ENCODE assay signal across 8 cellular contexts in genomic region chr17:65100316-65101140, GRCh38. TPM values are rescaled to one million over a fixed set of nuclear protein-coding genes. Genes with fewer than 3 reads are reported as not detected.
DNase-seq lines count a peak whose midpoint lies in the region; ATAC-seq lines count a peak whose summit lies in the region.

No MANE protein-coding gene starts in this region.

- H3K36me3 ChIP-seq in BLaER1 (no peaks in the 10 kb centered on the region), ectodermal cell (ENCODE audit: control insufficient read depth, insufficient read depth, low read length) (no peaks in the 10 kb centered on the region)

- WGBS in ectodermal cell, 2 experiments, result 10 to 11% methylated on average over 50 of the region's 50 CpGs

- peaks cover 20% of the 10 kb centered on the region for H3K4me1 ChIP-seq in BLaER1
- no peaks in the 10 kb centered on the region for H3K4me1 ChIP-seq in ectodermal cell (ENCODE audit: control insufficient read depth, insufficient read depth, low read length)

- H3K4me3 ChIP-seq in BLaER1 (peak overlapping the region; percentile 51), ectodermal cell (ENCODE audit: insufficient read depth, low read depth, low read length) (peak overlapping the region; percentile 36)

- H4K20me1 ChIP-seq in BLaER1, result no peaks in the 10 kb centered on the region

- peak; percentile 88 for DNase-seq in NCI-H748 (lab: John Stamatoyannopoulos, UW; ENCODE audit: unreplicated experiment)
- DNase-seq in activated CD4-positive, alpha-beta T cell treated with anti-CD3 and anti-CD28 coated beads, Interleukin-2, amount 50 U/mL, for 48 hours, result peak; percentile 76 to 80
- DNase-seq in lung microvascular endothelial cell (ENCODE audit: low read depth in 2 of 2), result peak; percentile 71 to 79
- DNase-seq in stimulated activated CD4-positive, alpha-beta T cell treated with anti-CD3 and anti-CD28 coated beads, TNF-alpha, amount 100 ng/mL, for 48 hours (ENCODE audit: low read depth in 3 of 3), result peak; percentile 48 to 71 (median 50)

- ATAC-seq in GM19328 (IDR thresholded peaks at IDR 0.05; ENCODE audit: unreplicated experiment) (peak; percentile 62), HG03460 (IDR thresholded peaks at IDR 0.05; ENCODE audit: unreplicated experiment) (peak; percentile 79)

- H3K9me3 ChIP-seq in BLaER1 (no peaks in the 10 kb centered on the region), ectodermal cell (ENCODE audit: control insufficient read depth, low read length) (no peaks in the 10 kb centered on the region)

- peak overlapping the region; percentile 68 for H3K4me2 ChIP-seq in BLaER1

- 0 out of 2 replicates have a peak overlapping the region, but pooled peaks have one; percentile 34 for H3K9ac ChIP-seq in BLaER1

- H3K27ac ChIP-seq in BLaER1 (0 out of 2 replicates have a peak overlapping the region, but pooled peaks have one; percentile 3), ectodermal cell (ENCODE audit: insufficient read depth, low read depth, low read length, poor library complexity, severe bottlenecking) (no peak overlapping the region)

- H3K27me3 ChIP-seq in BLaER1 (no peaks in the 10 kb centered on the region), ectodermal cell (ENCODE audit: control insufficient read depth, insufficient read depth, low read length, poor library complexity, severe bottlenecking) (no peaks in the 10 kb centered on the region)

RNA-seq across cellular contexts. Expression of gene RGS9, which starts 36.6 kb away (rescaled TPM):
- polyA plus RNA-seq in ectodermal cell (2013, experiment 1 of 4), result 5.8 TPM
- 4.0 TPM for polyA plus RNA-seq in ectodermal cell (2013, experiment 2 of 4)
- 4.3 TPM for polyA plus RNA-seq in ectodermal cell (2013, experiment 3 of 4)
- 4.6 TPM for polyA plus RNA-seq in ectodermal cell (2013, experiment 4 of 4)
- total RNA-seq in lung microvascular endothelial cell, result 0.60 and 0.65 TPM in 2 replicates

RNA-seq across cellular contexts. Expression of gene GNA13, which starts 44.0 kb away (rescaled TPM):
- 54.0 TPM for polyA plus RNA-seq in ectodermal cell (2013, experiment 1 of 4)
- 57.2 TPM for polyA plus RNA-seq in ectodermal cell (2013, experiment 2 of 4)
- 48.4 TPM for polyA plus RNA-seq in ectodermal cell (2013, experiment 3 of 4)
- 49.9 TPM for polyA plus RNA-seq in ectodermal cell (2013, experiment 4 of 4)
- total RNA-seq in lung microvascular endothelial cell, result 29.6 and 39.9 TPM in 2 replicates
